In the genomic region with DNA sequence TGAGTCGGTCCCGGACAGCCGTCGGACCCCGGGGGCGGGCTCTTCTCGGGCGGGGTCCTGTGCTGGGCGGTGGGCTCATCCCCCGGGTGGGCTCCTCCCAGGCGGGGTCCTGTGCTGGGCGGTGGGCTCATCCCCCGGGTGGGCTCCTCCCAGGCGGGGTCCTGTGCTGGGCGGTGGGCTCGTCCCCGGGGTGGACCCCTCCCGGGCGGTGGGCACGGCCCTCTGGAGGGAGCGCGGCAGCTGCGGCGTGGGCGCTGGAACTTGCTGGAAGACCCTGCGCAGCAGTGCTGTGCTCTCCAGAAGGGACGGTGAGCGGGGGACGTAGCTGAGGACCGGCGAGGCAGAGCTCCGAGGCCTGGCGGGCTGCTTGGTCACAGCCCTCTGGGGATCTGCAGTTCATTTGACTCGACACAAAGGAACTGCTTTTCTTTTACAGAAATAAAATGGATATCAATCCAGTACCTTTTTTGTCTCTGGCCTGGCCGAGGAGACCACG, we compare ENCODE assay signal across 7 cellular contexts. TPM values are rescaled to one million over a fixed set of nuclear protein-coding genes. Genes with fewer than 3 reads are reported as not detected.
A peak's percentile ranks its signal among the peaks of the same experiment; 100 is the strongest.
DNase-seq lines count a peak whose midpoint lies in the region; ATAC-seq lines count a peak whose summit lies in the region.

No MANE protein-coding gene starts in this region.

- H3K36me3 ChIP-seq in GM23248 (ENCODE audit: low read depth): no peaks in the 10 kb centered on the region
- no peaks in the 10 kb centered on the region for H3K36me3 ChIP-seq in SK-N-MC (ENCODE audit: insufficient read depth, low read length)

- H3K9ac ChIP-seq in GM23248: peak overlapping the region; percentile 88
- H3K9ac ChIP-seq in SK-N-MC (ENCODE audit: insufficient read length): peak overlapping the region; percentile 75

- peak overlapping the region; percentile 96 for H3K4me3 ChIP-seq in GM23248
- H3K4me3 ChIP-seq in SK-N-MC: peak overlapping the region; percentile 93

- ATAC-seq in GM21619 (IDR thresholded peaks at IDR 0.05; ENCODE audit: unreplicated experiment) (no peak), GM18861 (IDR thresholded peaks at IDR 0.05; ENCODE audit: unreplicated experiment) (no peak), HG03521 (IDR thresholded peaks at IDR 0.05; ENCODE audit: unreplicated experiment) (no peak)

- H3K9me3 ChIP-seq in GM23248 (ENCODE audit: low read depth): no peaks in the 10 kb centered on the region
- no peaks in the 10 kb centered on the region for H3K9me3 ChIP-seq in SK-N-MC (ENCODE audit: low read depth, low read length)

- H3K4me2 ChIP-seq in GM23248 (ENCODE audit: unreplicated experiment): peak overlapping the region; percentile 79

- DNase-seq in GM23248 (peak; percentile 79), SK-N-MC (ENCODE audit: low read depth, low spot score) (no peak), foreskin melanocyte (peak; percentile 28), occipital lobe (lab: John Stamatoyannopoulos, UW) (peak; percentile 20)

- H4K20me1 ChIP-seq in GM23248 (ENCODE audit: insufficient read depth): no peaks in the 10 kb centered on the region; the same call in 1 of the 2 replicates

- H3K27ac ChIP-seq in GM23248 (peak overlapping the region; percentile 43), SK-N-MC (no peak overlapping the region)

- WGBS in GM23248 (ENCODE audit: low coverage in 1 of 2, low lambda C conversion rate in 2 of 2, missing lambda C conversion rate in 2 of 2), 2 experiments: 0 to 4% methylated on average over 17 to 26 of the region's 36 CpGs

- 0 out of 2 replicates have a peak, but pooled peaks cover 7% of the 10 kb centered on the region for H3K4me1 ChIP-seq in GM23248 (ENCODE audit: insufficient read depth)

- peaks cover 54% of the 10 kb centered on the region for H3K79me2 ChIP-seq in GM23248 (ENCODE audit: insufficient read depth)

- 0 out of 2 replicates have a peak, but pooled peaks cover 3% of the 10 kb centered on the region for H3F3A ChIP-seq in GM23248 (ENCODE audit: insufficient read depth)

- 0 out of 2 replicates have a peak, but pooled peaks cover 8% of the 10 kb centered on the region for H3K27me3 ChIP-seq in GM23248 (replicated peaks; ENCODE audit: insufficient read depth)

- peak overlapping the region; percentile 94 for H2AFZ ChIP-seq in GM23248

- in situ Hi-C loops in GM23248 (cut with MboI): no loop called here

- H3K9me2 ChIP-seq in GM23248 (ENCODE audit: insufficient read depth): no peaks in the 10 kb centered on the region

RNA-seq across cellular contexts. Expression of gene JAM3, which starts 0.6 kb away (rescaled TPM):
- total RNA-seq in GM23248 (2014; rRNA removed; shearing (Covaris generic)): 63.7 and 65.1 TPM in 2 replicates
- 46.2 and 48.2 TPM in 2 replicates for polyA plus RNA-seq in GM23248 (2016; fragmentation: Nextera tagmentation; extraction: Ambion mirVana)
- total RNA-seq in occipital lobe: 41.8 TPM
